Comparison of ENCODE assay signal across 20 cellular contexts in the genomic region with DNA sequence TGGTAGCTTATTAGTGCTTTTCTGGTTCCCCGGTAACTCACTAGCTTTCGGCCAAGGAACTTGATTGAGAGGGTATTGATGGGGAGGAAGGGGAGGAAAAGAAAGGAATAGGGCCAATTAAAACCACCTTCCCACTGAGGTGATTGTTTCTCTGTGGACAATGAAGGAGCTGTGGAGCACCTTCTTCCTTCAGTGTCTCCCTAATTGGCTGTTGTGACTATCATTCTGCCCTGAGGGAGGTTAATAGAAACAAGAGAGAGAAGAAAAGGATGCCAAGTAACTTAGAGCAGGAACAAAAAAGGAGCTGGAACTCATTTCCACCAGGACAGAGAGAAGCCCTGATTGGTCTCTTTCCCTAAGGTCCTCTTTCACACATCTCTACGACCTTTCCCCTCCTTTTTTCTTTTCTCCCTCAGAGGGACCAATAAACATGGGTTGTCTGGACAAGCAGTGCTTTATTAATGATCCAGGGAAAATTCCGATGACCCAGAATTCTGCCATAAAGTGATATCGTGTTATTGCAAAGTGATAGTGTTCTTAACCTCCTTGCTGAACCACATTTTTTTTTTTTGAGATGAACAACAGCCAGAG.
DNase-seq lines count a peak whose midpoint lies in the region; ATAC-seq, FAIRE-seq and TF ChIP-seq lines count a peak whose summit lies in the region.
"Had no signal": no experiment of that assay in that cellular context is flagged by ENCODE, and none has a peak within 500 bp of the region (broad histone marks: within the 10 kb centered on the region; RNA-seq: fewer than 3 reads in every experiment).

No MANE protein-coding gene starts in this region.

- H3K4me2 ChIP-seq in endothelial cell of umbilical vein (ENCODE audit: insufficient read depth, low read length) (no peak overlapping the region), neural cell (ENCODE audit: low read length) (peak overlapping the region; percentile 29)
- H3K4me2 ChIP-seq: BLaER1 had no signal

- no peaks in the 10 kb centered on the region for H3K27me3 Mint-ChIP-seq in stimulated activated naive B cell treated with anti-CD40 and anti-IgM and Interleukin-4, amounts not matched to agents 10 μg/mL and 1 μg/mL and 100 μg/mL, for 72 hours

- no peaks in the 10 kb centered on the region for H3K9me3 Mint-ChIP-seq in stimulated activated naive B cell treated with anti-CD40 and anti-IgM and Interleukin-4, amounts not matched to agents 10 μg/mL and 1 μg/mL and 100 μg/mL, for 72 hours
- H3K9me3 Mint-ChIP-seq: CD8-positive, alpha-beta T cell had no signal

- intact Hi-C loops in Right ventricle myocardium inferior (cut with DNase I) (no loop called here), left ventricle myocardium superior (cut with micrococcal nuclease) (no loop called here), endothelial cell of umbilical vein (cut with micrococcal nuclease) (no loop called here)

- no peak overlapping the region for H3K27ac Mint-ChIP-seq in stimulated activated naive B cell treated with anti-CD40 and anti-IgM and Interleukin-4, amounts not matched to agents 10 μg/mL and 1 μg/mL and 100 μg/mL, for 72 hours
- H3K27ac Mint-ChIP-seq: CD8-positive, alpha-beta T cell had no signal

- no TSS peak for BruUV-seq in endothelial cell of umbilical vein (replicated peaks; lab: Mats Ljungman, UMichigan)

- H3K9me3 ChIP-seq in endothelial cell of umbilical vein (replicated peaks; ENCODE audit: control insufficient read depth, insufficient read depth, low read length) (no peaks in the 10 kb centered on the region), neural cell (ENCODE audit: low read length) (no peaks in the 10 kb centered on the region)
- H3K9me3 ChIP-seq: BLaER1 had no signal

- H3K79me2 ChIP-seq in endothelial cell of umbilical vein (ENCODE audit: control insufficient read depth, insufficient read depth, low read length) (no peaks in the 10 kb centered on the region), neural cell (replicated peaks; ENCODE audit: insufficient read depth, low read length) (peaks cover 11% of the 10 kb centered on the region)

- H3K36me3 ChIP-seq in endothelial cell of umbilical vein (ENCODE audit: control insufficient read depth in 2 of 2, extremely low read depth in 1 of 2, insufficient read depth in 2 of 2, low read length in 2 of 2) (no peaks in the 10 kb centered on the region), neural cell (ENCODE audit: insufficient read depth, low read length) (no peaks in the 10 kb centered on the region)
- H3K36me3 ChIP-seq: BLaER1 had no signal

- no peaks in the 10 kb centered on the region for H4K20me1 ChIP-seq in endothelial cell of umbilical vein (replicated peaks; ENCODE audit: control insufficient read depth, extremely low read depth, insufficient read depth, low read length)
- H4K20me1 ChIP-seq in neural cell (ENCODE audit: insufficient read depth): no peaks in the 10 kb centered on the region
- H4K20me1 ChIP-seq: BLaER1 had no signal

- no peak overlapping the region for H3K4me3 ChIP-seq in endothelial cell of umbilical vein (replicated peaks in 1 of 3; ENCODE audit: insufficient read depth in 1 of 3, low read depth in 1 of 3, low read length in 3 of 3)
- peak overlapping the region; percentile 57 for H3K4me3 ChIP-seq in neural cell (ENCODE audit: low read length)
- H3K4me3 ChIP-seq: BLaER1 had no signal

- TF ChIP-seq EP300 in neural cell (conservative IDR thresholded peaks at IDR 0.05; ENCODE audit: poor library complexity, severe bottlenecking): no peak

- no peak overlapping the region for H3K4me3 Mint-ChIP-seq in stimulated activated naive B cell treated with anti-CD40 and anti-IgM and Interleukin-4, amounts not matched to agents 10 μg/mL and 1 μg/mL and 100 μg/mL, for 72 hours
- H3K4me3 Mint-ChIP-seq: CD8-positive, alpha-beta T cell had no signal

- DNase-seq in Right ventricle myocardium inferior (ENCODE audit: missing footprints) (no peak), left ventricle myocardium superior (no peak), endothelial cell of umbilical vein (ENCODE audit: low read depth, low spot score) (no peak), kidney glomerular epithelial cell (lab: John Stamatoyannopoulos, UW) (no peak), germinal center (ENCODE audit: low spot score) (no peak)
- no peak for DNase-seq in stimulated activated naive B cell treated with anti-CD40 and anti-IgM and Interleukin-4, amounts not matched to agents 10 μg/mL and 1 μg/mL and 100 μg/mL, for 72 hours
- DNase-seq: 8988T; CD8-positive, alpha-beta T cell; HCEC 1CT; MM.1S; NCI-H1092 treated with DMSO at 0.1 percent for 48 hours; NCI-H187; NCI-H2171 treated with DMSO at 0.1 percent for 48 hours; NCI-H510A; NCI-H82; PC-3 had no signal

- H3K4me1 ChIP-seq in endothelial cell of umbilical vein (ENCODE audit: control insufficient read depth, extremely low read depth, insufficient read depth, low read length): no peaks in the 10 kb centered on the region
- H3K4me1 ChIP-seq: BLaER1 had no signal

- no peaks in the 10 kb centered on the region for H3K9me1 ChIP-seq in endothelial cell of umbilical vein (replicated peaks; ENCODE audit: control insufficient read depth, extremely low read depth, insufficient read depth, low read length)

- H2AFZ ChIP-seq in endothelial cell of umbilical vein (ENCODE audit: low read depth, low read length) (no peak overlapping the region), neural cell (ENCODE audit: low read depth, low read length) (no peak overlapping the region)

- H3K9ac ChIP-seq in endothelial cell of umbilical vein (replicated peaks; ENCODE audit: extremely low read depth, insufficient read depth, low read length) (no peak overlapping the region), neural cell (ENCODE audit: low read length) (peak overlapping the region; percentile 39)
- H3K9ac ChIP-seq: BLaER1 had no signal

- H3K27me3 ChIP-seq in endothelial cell of umbilical vein (ENCODE audit: control insufficient read depth in 2 of 2, insufficient read depth in 2 of 2, low read length in 2 of 2) (no peaks in the 10 kb centered on the region), neural cell (ENCODE audit: insufficient read depth, low read depth, low read length) (no peaks in the 10 kb centered on the region)
- H3K27me3 ChIP-seq: BLaER1 had no signal

- no peaks in the 10 kb centered on the region for H3K36me3 Mint-ChIP-seq in stimulated activated naive B cell treated with anti-CD40 and anti-IgM and Interleukin-4, amounts not matched to agents 10 μg/mL and 1 μg/mL and 100 μg/mL, for 72 hours
- H3K36me3 Mint-ChIP-seq: CD8-positive, alpha-beta T cell had no signal

- H3F3A ChIP-seq in neural cell (ENCODE audit: insufficient read depth, low read length, poor library complexity, severe bottlenecking): no peaks in the 10 kb centered on the region

- dilution Hi-C loops in endothelial cell of umbilical vein (cut with MboI; ENCODE audit: extremely low pct_ligation_motif_present, low sequenced_read_pairs): no loop called here

- POLR2A ChIA-PET in endothelial cell of umbilical vein (lab: Charles Lee): no interaction called here

- no peak for TF ChIP-seq RAD21 in neural cell (conservative IDR thresholded peaks at IDR 0.05)

- no peak for TF ChIP-seq POLR2A in endothelial cell of umbilical vein (IDR thresholded peaks at IDR 0.05; ENCODE audit: low read depth, low read length)

- TF ChIP-seq CTCF in endothelial cell of umbilical vein (IDR thresholded peaks at IDR 0.05; ENCODE audit: extremely low read depth in 1 of 2, insufficient read depth in 1 of 2, low read depth in 1 of 2, low read length in 2 of 2) (no peak), neural cell (IDR thresholded peaks at IDR 0.05; ENCODE audit: poor library complexity, severe bottlenecking) (no peak)

- peak; percentile 33 for FAIRE-seq in endothelial cell of umbilical vein (lab: Jason Lieb, UNC)

- no peaks in the 10 kb centered on the region for H3K4me1 Mint-ChIP-seq in stimulated activated naive B cell treated with anti-CD40 and anti-IgM and Interleukin-4, amounts not matched to agents 10 μg/mL and 1 μg/mL and 100 μg/mL, for 72 hours

- no peak overlapping the region for H3K27ac ChIP-seq in endothelial cell of umbilical vein (ENCODE audit: insufficient read depth, low read depth, low read length)
- H3K27ac ChIP-seq in neural cell (ENCODE audit: low read length): peak overlapping the region; percentile 75
- H3K27ac ChIP-seq: BLaER1, RWPE1 had no signal

- ATAC-seq in Right ventricle myocardium inferior (peak; percentile 38), left ventricle myocardium superior (no peak), GM19397 (IDR thresholded peaks at IDR 0.05; ENCODE audit: unreplicated experiment) (no peak)
- no peak for ATAC-seq in stimulated activated naive B cell treated with anti-CD40 and anti-IgM and Interleukin-4, amounts not matched to agents 10 μg/mL and 1 μg/mL and 100 μg/mL, for 72 hours (replicated peaks)
- ATAC-seq: CD8-positive, alpha-beta T cell; PC-3 had no signal

- no peaks in the 10 kb centered on the region for H3K9me2 ChIP-seq in neural cell (ENCODE audit: insufficient read depth, low read length)

- CTCF ChIA-PET in endothelial cell of umbilical vein (lab: Charles Lee): no interaction called here

TF ChIP-seq in endothelial cell of umbilical vein, 7 proteins besides CTCF, POLR2A, EP300 and RAD21 (continues in another document):
- TF ChIP-seq GATA2 (IDR thresholded peaks at IDR 0.05; ENCODE audit: insufficient read depth, insufficient read length, low read depth, low read length) (no peak), JUN (IDR thresholded peaks at IDR 0.05; ENCODE audit: borderline replicate concordance, insufficient read depth, insufficient read length, low read depth) (no peak), FOS (IDR thresholded peaks at IDR 0.05; ENCODE audit: borderline replicate concordance, insufficient read depth, low read length) (no peak), MYC (IDR thresholded peaks at IDR 0.05; ENCODE audit: low read depth, low read length) (no peak), POLR2AphosphoS5 (IDR thresholded peaks at IDR 0.05; ENCODE audit: insufficient read depth, low read depth, low read length) (no peak), EZH2 (IDR thresholded peaks at IDR 0.05; ENCODE audit: borderline replicate concordance, low read depth, low read length, severe bottlenecking) (no peak)

TF ChIP-seq in neural cell, 6 proteins besides CTCF, POLR2A, EP300 and RAD21 (continues in another document):
- TF ChIP-seq POLR2AphosphoS5 (IDR thresholded peaks at IDR 0.05): no peak
